8 cellular contexts compared by ENCODE assay signal in the genomic region with DNA sequence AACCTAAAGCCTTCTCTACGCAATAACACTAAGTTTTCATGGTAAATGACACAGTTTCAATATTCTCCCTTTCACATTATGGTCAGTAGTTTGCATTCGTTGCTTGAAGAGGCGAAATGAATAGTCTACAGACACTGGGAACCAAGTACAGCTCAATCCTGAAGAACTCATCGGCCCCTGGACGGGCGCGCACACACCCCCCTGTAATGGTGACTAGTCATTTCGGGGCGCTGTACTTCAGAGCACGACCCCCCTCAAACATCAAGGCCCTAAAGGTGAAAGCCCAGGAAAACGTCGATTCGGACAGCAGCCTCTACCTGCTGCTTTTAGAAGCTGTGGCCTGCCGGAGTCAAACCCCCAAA. TPM values are rescaled to one million over a fixed set of nuclear protein-coding genes. Genes with fewer than 3 reads are reported as not detected.
DNase-seq lines count a peak whose midpoint lies in the region; ATAC-seq, FAIRE-seq and TF ChIP-seq lines count a peak whose summit lies in the region.

No MANE protein-coding gene starts in this region.

- H3K27me3 ChIP-seq in Loucy (ENCODE audit: insufficient read depth, low read length, poor library complexity, severe bottlenecking) = no peaks in the 10 kb centered on the region
- H3K27me3 ChIP-seq in mammary epithelial cell (ENCODE audit: insufficient read depth, low read length) = no peaks in the 10 kb centered on the region
- H3K27me3 ChIP-seq in lung (ENCODE audit: control insufficient read depth, insufficient read depth) = no peaks in the 10 kb centered on the region
- H3K27me3 ChIP-seq in transverse colon = no peaks in the 10 kb centered on the region

- H4K20me1 ChIP-seq in Loucy (ENCODE audit: insufficient read depth, low read length, poor library complexity, severe bottlenecking) = peaks cover 46% of the 10 kb centered on the region
- H4K20me1 ChIP-seq in mammary epithelial cell (ENCODE audit: insufficient read depth, low read length) = no peaks in the 10 kb centered on the region

- peak overlapping the region; percentile 96 for H3K9ac ChIP-seq in Loucy (ENCODE audit: low read depth, low read length, poor library complexity, severe bottlenecking)
- H3K9ac ChIP-seq in mammary epithelial cell (ENCODE audit: insufficient read depth, low read length) = peak overlapping the region; percentile 86

- DNase-seq in GM12891 (ENCODE audit: insufficient read length, low spot score) = no peak
- peak; percentile 23 for DNase-seq in mammary epithelial cell
- DNase-seq in lung (ENCODE audit: low spot score) = no peak
- DNase-seq in transverse colon = peak; percentile 16
- DNase-seq in NCI-H774 (lab: John Stamatoyannopoulos, UW) = no peak
- DNase-seq in SKM-1 (lab: John Stamatoyannopoulos, UW; ENCODE audit: unreplicated experiment) = no peak

- BruUV-seq in mammary epithelial cell (replicated peaks; lab: Mats Ljungman, UMichigan) = no TSS peak

- H3K4me1 ChIP-seq in Loucy (ENCODE audit: insufficient read depth, low read length, poor library complexity, severe bottlenecking) = peaks cover 54% of the 10 kb centered on the region
- peaks cover 4% of the 10 kb centered on the region for H3K4me1 ChIP-seq in mammary epithelial cell (ENCODE audit: insufficient read depth, low read length)
- peaks cover 7 to 20% of the 10 kb centered on the region in 2 donors for H3K4me1 ChIP-seq in lung (ENCODE audit: control insufficient read depth in 2 of 2, insufficient read depth in 2 of 2, low read length in 2 of 2)
- H3K4me1 ChIP-seq in transverse colon = peaks cover 18 to 57% (median 35%) of the 10 kb centered on the region in 4 donors

- under 1% methylated on average over 11 of the region's 14 CpGs for WGBS in mammary epithelial cell (ENCODE audit: low coverage, missing lambda C conversion rate)
- 0 to 1% methylated on average over 14 of the region's 14 CpGs for WGBS in lung, 2 donors
- 1 to 8% methylated on average over 2 to 14 of the region's 14 CpGs for WGBS in transverse colon (ENCODE audit: low coverage in 1 of 2), 2 donors

- H3K79me2 ChIP-seq in Loucy (ENCODE audit: insufficient read depth, low read length) (peaks cover 58% of the 10 kb centered on the region), mammary epithelial cell (ENCODE audit: insufficient read depth, low read length) (peaks cover 58% of the 10 kb centered on the region)

- TF ChIP-seq CTCF in Loucy (conservative IDR thresholded peaks at IDR 0.05; ENCODE audit: low read length) (no peak), mammary epithelial cell (conservative IDR thresholded peaks at IDR 0.05 in 1 of 2, IDR thresholded peaks at IDR 0.05 in 1 of 2; ENCODE audit: extremely low read depth in 1 of 2, insufficient read depth in 1 of 2, low read depth in 1 of 2, low read length in 2 of 2) (no peak), lung (IDR thresholded peaks at IDR 0.05; ENCODE audit: control extremely low read depth, extremely low read depth) (no peak), transverse colon (IDR thresholded peaks at IDR 0.05) (no peak)

- CTCF ChIA-PET in mammary epithelial cell (lab: Charles Lee; ENCODE audit: low non-redundant PET) = no interaction called here

- FAIRE-seq in GM12891 (lab: Jason Lieb, UNC) = peak; percentile 33

- no peak for TF ChIP-seq POLR2A in GM12891 (IDR thresholded peaks at IDR 0.05; ENCODE audit: low read depth, low read length)
- no peak for TF ChIP-seq POLR2A in transverse colon (IDR thresholded peaks at IDR 0.05)

- 0 out of 2 replicates have a peak overlapping the region, but pooled peaks have one; percentile 38 for H2AFZ ChIP-seq in Loucy (ENCODE audit: low read length)
- peak overlapping the region; percentile 92 for H2AFZ ChIP-seq in mammary epithelial cell (ENCODE audit: low read depth, low read length)

- ATAC-seq in lung (ENCODE audit: insufficient read depth, low FRiP score) (no peak), HG03442 (IDR thresholded peaks at IDR 0.05; ENCODE audit: unreplicated experiment) (no peak)

- H3K4me2 ChIP-seq in Loucy (ENCODE audit: low read depth, low read length, poor library complexity, severe bottlenecking) = peak overlapping the region; percentile 99
- peak overlapping the region; percentile 91 for H3K4me2 ChIP-seq in mammary epithelial cell (ENCODE audit: insufficient read depth, low read depth, low read length)

- no peaks in the 10 kb centered on the region for H3K9me3 ChIP-seq in Loucy (ENCODE audit: insufficient read depth, low read depth, low read length)
- no peaks in the 10 kb centered on the region for H3K9me3 ChIP-seq in mammary epithelial cell (replicated peaks; ENCODE audit: insufficient read depth, low read length)
- no peaks in the 10 kb centered on the region for H3K9me3 ChIP-seq in lung (ENCODE audit: control insufficient read depth in 2 of 2, insufficient read depth in 1 of 2, low read length in 1 of 2)
- H3K9me3 ChIP-seq in transverse colon = no peaks in the 10 kb centered on the region

- no peak for TF ChIP-seq EP300 in transverse colon (IDR thresholded peaks at IDR 0.05; ENCODE audit: low read depth)

- H3K9me2 ChIP-seq in Loucy (replicated peaks; ENCODE audit: low read depth, low read length) = no peaks in the 10 kb centered on the region

- in situ Hi-C loops in mammary epithelial cell (cut with MboI; ENCODE audit: low sequenced_read_pairs in 2 of 2) = no loop called here
- in situ Hi-C loops in transverse colon (cut with MboI; ENCODE audit: low pct_ligation_motif_present in 1 of 4, low pct_unique_long_range_greater_than_20kb in 1 of 4, low sequenced_read_pairs in 3 of 4) = no loop called here

- H3F3A ChIP-seq in Loucy (ENCODE audit: low read depth) = no peaks in the 10 kb centered on the region

- peak overlapping the region; percentile 86 for H3K27ac ChIP-seq in mammary epithelial cell (ENCODE audit: insufficient read depth, low read depth, low read length)
- peak overlapping the region; percentile 98 to 99 for H3K27ac ChIP-seq in lung (ENCODE audit: low read depth in 1 of 2, low read length in 1 of 2)
- H3K27ac ChIP-seq in transverse colon = peak overlapping the region; percentile 94 to 99 (median 96)

- dilution Hi-C loops in mammary epithelial cell (cut with HindIII; ENCODE audit: low sequenced_read_pairs) = loop anchor here (5.0 to 10.0 kb wide), 2 partner anchors 45 to 47 kb away; no protein-coding TSS in a partner anchor

- H3K4me3 ChIP-seq in Loucy (ENCODE audit: low read length, poor library complexity, severe bottlenecking) (peak overlapping the region; percentile 96), mammary epithelial cell (replicated peaks in 1 of 3; ENCODE audit: insufficient read depth in 1 of 3, low read depth in 2 of 3, low read length in 3 of 3) (peak overlapping the region; percentile 84 to 89 (median 88)), lung (peak overlapping the region; percentile 99), transverse colon (peak overlapping the region; percentile 71 to 99 (median 92))

- intact Hi-C loops in mammary epithelial cell (cut with micrococcal nuclease) (loop anchor here (1.0 to 2.0 kb wide), 3 partner anchors 39 to 273 kb away; partner anchors contain the start of gene CNNM2), transverse colon (cut with DNase I; ENCODE audit: low total_unique reads) (no loop called here)

- H3K36me3 ChIP-seq in Loucy (ENCODE audit: insufficient read depth, low read length) (no peaks in the 10 kb centered on the region), mammary epithelial cell (ENCODE audit: insufficient read depth, low read length) (no peaks in the 10 kb centered on the region), lung (ENCODE audit: control insufficient read depth in 2 of 2, insufficient read depth in 2 of 2, low read length in 2 of 2) (peaks cover 0 to 2% of the 10 kb centered on the region in 2 donors), transverse colon (no peaks in the 10 kb centered on the region)

TF ChIP-seq in GM12891, 5 proteins besides CTCF, POLR2A, EP300 and RAD21:
- TF ChIP-seq PAX5 (IDR thresholded peaks at IDR 0.05; ENCODE audit: insufficient read depth, low read length, severe bottlenecking) = no peak
- 0 out of 2 replicates have a peak, but pooled peaks have one; percentile 10 for TF ChIP-seq TAF1 (IDR thresholded peaks at IDR 0.05; ENCODE audit: low read depth, low read length)
- TF ChIP-seq SPI1 (IDR thresholded peaks at IDR 0.05; ENCODE audit: low read depth, low read length) = no peak
- TF ChIP-seq POLR2AphosphoS5 (IDR thresholded peaks at IDR 0.05; ENCODE audit: low read depth, low read length) = no peak
- no peak for TF ChIP-seq POU2F2 (IDR thresholded peaks at IDR 0.05; ENCODE audit: low read depth, low read length)

RNA-seq across cellular contexts. Expression of gene NT5C2, which starts 1.0 kb away (rescaled TPM):
- polyA plus RNA-seq in GM12891 (2012; ENCODE audit: low read depth, missing spikeins) = 28.2 TPM
- total RNA-seq in mammary epithelial cell (10 to 100 TPM; 53.2 to 62.4 TPM), lung (100 to 1,000 TPM in 1 of 2 donors, 10 to 100 TPM in 1; 73.3 to 178 TPM), transverse colon (100 to 1,000 TPM in 2 of 4 donors, 10 to 100 TPM in 2; 77.1 to 135 (median 105) TPM)
- polyA plus RNA-seq in mammary epithelial cell (31.4 TPM), lung (10 to 100 TPM; 32.1 to 55.7 TPM)
- polyA minus RNA-seq in mammary epithelial cell = 29.7 TPM

RNA-seq across cellular contexts. Expression of gene RPEL1, which starts 53.6 kb away (rescaled TPM):
- polyA plus RNA-seq in GM12891 (2012; ENCODE audit: low read depth, missing spikeins) = 0.04 TPM
- total RNA-seq in mammary epithelial cell (under 1 TPM in 1 of 2 donors, not detected in 1; 0.17 TPM), lung (not detected), transverse colon (not detected)
- polyA plus RNA-seq in mammary epithelial cell (0.12 TPM), lung (not detected)
- not detected for polyA minus RNA-seq in mammary epithelial cell

Comparison
In these comparisons a context has a peak if more than half of its experiments do, and no peak if none do; other contexts are left out.
1. DNase-seq: peak in mammary epithelial cell (single experiment) and transverse colon (single experiment); none in GM12891 (single experiment), lung (single experiment), NCI-H774 (single experiment) and SKM-1 (single experiment).
2. Peak in every context shown above with its lines, with median percentiles within 50 percentile points of each other: H3K4me3 ChIP-seq and H3K27ac ChIP-seq.